Comparison of ENCODE assay signal across 14 cellular contexts in the genomic region with DNA sequence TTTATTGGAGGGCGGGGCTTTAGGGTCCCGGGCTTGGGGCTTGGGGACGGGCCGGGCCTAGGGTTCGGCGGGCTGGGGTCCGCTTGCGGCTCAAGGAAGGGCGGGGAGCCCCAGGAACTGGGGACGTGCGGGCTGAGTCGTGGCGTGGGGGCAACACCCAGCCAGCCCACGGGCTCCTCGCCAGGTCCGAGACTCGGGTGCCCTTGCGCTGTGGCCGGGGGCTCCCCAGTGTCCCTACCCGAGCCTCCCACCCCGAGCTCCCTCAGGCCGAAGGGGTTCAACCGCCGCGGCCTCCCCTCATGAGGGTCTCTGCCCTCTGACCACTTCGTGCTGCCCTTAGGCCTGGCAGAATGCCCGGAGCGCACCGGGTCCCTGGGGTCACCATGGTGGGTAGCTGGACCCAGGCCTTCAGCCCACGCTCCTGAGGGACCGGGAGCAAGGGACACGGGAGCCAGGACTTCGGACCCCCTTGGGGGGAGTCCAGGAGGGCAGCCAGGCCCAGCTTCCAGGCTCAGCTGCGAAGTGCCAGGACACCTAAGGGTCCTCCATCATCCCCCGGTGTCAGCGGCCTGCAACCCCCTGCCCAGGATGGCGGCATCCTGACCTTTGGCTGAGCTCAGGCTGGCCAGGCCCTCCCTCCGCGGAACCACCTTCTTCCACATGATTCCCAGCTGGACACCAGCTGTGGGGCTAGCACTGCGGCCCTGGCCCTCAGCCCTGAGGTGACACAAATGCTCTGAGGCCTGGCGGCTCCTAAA. TPM values are rescaled to one million over a fixed set of nuclear protein-coding genes. Genes with fewer than 3 reads are reported as not detected.
DNase-seq lines count a peak whose midpoint lies in the region; ATAC-seq, FAIRE-seq and TF ChIP-seq lines count a peak whose summit lies in the region.
"Had no signal": no experiment of that assay in that cellular context is flagged by ENCODE, and none has a peak within 500 bp of the region (broad histone marks: within the 10 kb centered on the region; RNA-seq: fewer than 3 reads in every experiment).

No MANE protein-coding gene starts in this region.

- H3K27me3 ChIP-seq in HepG2 (ENCODE audit: control insufficient read depth in 1 of 2, insufficient read depth in 2 of 2, low read length in 2 of 2) = no peaks in the 10 kb centered on the region
- H3K27me3 ChIP-seq in small intestine (ENCODE audit: control insufficient read depth in 2 of 2, insufficient read depth in 2 of 2, low read length in 2 of 2) = no peaks in the 10 kb centered on the region

- CTCF ChIA-PET in HepG2 (lab: Yijun Ruan, JAX; ENCODE audit: low intra/inter-chr PET ratio, low total read pairs) (no interaction called here), WTC11 (lab: Charles Lee) (interaction anchor here (0.6 to 2.5 kb wide), 6 partner anchors 11 to 51 kb away, joined by 4 to 26 read pairs (median 6); a partner anchor contains a TSS)

- peaks cover 9% of the 10 kb centered on the region; the same call in 1 of the 2 replicates for H4K20me1 ChIP-seq in HepG2 (ENCODE audit: insufficient read depth, low read length)

- peak; percentile 24 for DNase-seq in effector CD4-positive, alpha-beta T cell
- DNase-seq in HepG2 (ENCODE audit: low spot score) (no peak), small intestine (no peak), cortex of kidney (lab: John Stamatoyannopoulos, UW) (no peak), KBM-7 (no peak), WTC11 (ENCODE audit: low spot score) (no peak)

- H3K4me3 ChIP-seq in HepG2 (replicated peaks in 1 of 3; ENCODE audit: insufficient read depth in 1 of 3, low read depth in 2 of 3, low read length in 3 of 3) = peak overlapping the region; percentile 53 to 81 (median 73)
- no peak overlapping the region for H3K4me3 ChIP-seq in small intestine (ENCODE audit: low read depth in 1 of 2, low read length in 2 of 2)

- ATAC-seq in HG02588 (IDR thresholded peaks at IDR 0.05; ENCODE audit: unreplicated experiment) (peak; percentile 3), HepG2 (peak; percentile 29), WTC11 (no peak), HG03108 (IDR thresholded peaks at IDR 0.05; ENCODE audit: unreplicated experiment) (no peak)

- H3K27ac Mint-ChIP-seq in WTC11 = no peak overlapping the region

- peaks cover 17% of the 10 kb centered on the region for H3K36me3 Mint-ChIP-seq in WTC11

- no peak; a peak in 1 of 4 replicates for TF ChIP-seq POLR2A in HepG2 (IDR thresholded peaks at IDR 0.05; ENCODE audit: insufficient read depth in 1 of 2, low read depth in 2 of 2, low read length in 2 of 2)

- WGBS in HepG2 (ENCODE audit: low lambda C conversion rate) = 1% methylated on average over 13 of the region's 41 CpGs
- WGBS in small intestine, 3 donors = 81 to 89% (median 85%) methylated on average over 28 to 41 of the region's 41 CpGs

- peaks cover 12% of the 10 kb centered on the region for H3K79me2 ChIP-seq in HepG2 (ENCODE audit: insufficient read depth, low read length)

- intact Hi-C loops in HepG2 (cut with micrococcal nuclease; ENCODE audit: unreplicated experiment) = loop anchor here (2.0 kb wide), 1 partner anchor 14 kb away; a partner anchor contains a TSS

- peak overlapping the region; percentile 74 for H3K9ac ChIP-seq in HepG2 (ENCODE audit: insufficient read depth, low read depth, low read length)

- no peaks in the 10 kb centered on the region for H3K4me1 Mint-ChIP-seq in WTC11

- H3K27ac ChIP-seq in HepG2 (ENCODE audit: extremely low read length, insufficient read depth, low read length) (peak overlapping the region; percentile 86), small intestine (ENCODE audit: low read depth in 1 of 2, low read length in 1 of 2) (peak overlapping the region; percentile 41 to 83)
- H3K27ac ChIP-seq: PC-9 had no signal

- H3K27me3 Mint-ChIP-seq in WTC11 (ENCODE audit: low read depth) = peaks cover 12% of the 10 kb centered on the region

- H2AFZ ChIP-seq in HepG2 (ENCODE audit: low read length) = no peak overlapping the region

- H3K9me3 Mint-ChIP-seq in WTC11 = no peaks in the 10 kb centered on the region
- H3K9me3 Mint-ChIP-seq: activated T-helper 2 cell treated with anti-CD3 and anti-CD28 coated beads, Interferon-gamma antibody, Interleukin-2, Interleukin-4, amounts not matched to agents 10 μg/mL and 5 μg/mL and 100 μg/mL, durations not matched to agents 14 hours and 24 hours and 36 hours had no signal

- in situ Hi-C loops in HepG2 (cut with HindIII; ENCODE audit: extremely low pct_ligation_motif_present, low pct_unique_long_range_greater_than_20kb) (no loop called here), KBM-7 (cut with MboI; ENCODE audit: low pct_unique_long_range_greater_than_20kb, low sequenced_read_pairs) (no loop called here)

- no peak for TF ChIP-seq EP300 in HepG2 (IDR thresholded peaks at IDR 0.05; ENCODE audit: low read depth in 2 of 2, low read length in 2 of 2)
- TF ChIP-seq EP300 in HepG2 (CRISPR knock-in tag; IDR thresholded peaks at IDR 0.05; ENCODE audit: borderline replicate concordance) = no peak

- BruUV-seq in HepG2 (replicated peaks; lab: Mats Ljungman, UMichigan) = TSS peak; percentile 54

- H3K9me3 ChIP-seq in HepG2 (ENCODE audit: low read length) (no peaks in the 10 kb centered on the region), small intestine (ENCODE audit: control insufficient read depth, low read depth) (no peaks in the 10 kb centered on the region)

- H3K36me3 ChIP-seq in HepG2 (replicated peaks in 1 of 2; ENCODE audit: control insufficient read depth in 1 of 2, insufficient read depth in 2 of 2, low read length in 2 of 2) = peaks cover 8 to 30% of the 10 kb centered on the region in 2 experiments; a peak in 4 of 5 replicates
- H3K36me3 ChIP-seq in small intestine (ENCODE audit: control insufficient read depth in 2 of 2, insufficient read depth in 2 of 2, low read length in 2 of 2) = peaks cover 2 to 4% of the 10 kb centered on the region in 2 donors

- no peak overlapping the region for H3K4me3 Mint-ChIP-seq in WTC11

- H3K4me1 ChIP-seq in HepG2 (ENCODE audit: insufficient read depth, low read length) (peaks cover 38% of the 10 kb centered on the region), small intestine (ENCODE audit: control insufficient read depth in 2 of 2, insufficient read depth in 1 of 2, low read depth in 1 of 2, low read length in 1 of 2) (peaks cover 4 to 13% of the 10 kb centered on the region in 2 donors)

- TF ChIP-seq CTCF in HepG2 (CRISPR knock-in tag; IDR thresholded peaks at IDR 0.05) (no peak; the same call in 1 of the 2 replicates), WTC11 (IDR thresholded peaks at IDR 0.05) (no peak)

- peak overlapping the region; percentile 95 for H3K4me2 ChIP-seq in HepG2 (ENCODE audit: low read depth, low read length)

- FAIRE-seq in HepG2 (lab: Jason Lieb, UNC) (no peak), small intestine (lab: Jason Lieb, UNC) (no peak)

- TF ChIP-seq RAD21 in HepG2 (CRISPR knock-in tag; IDR thresholded peaks at IDR 0.05) = no peak

- POLR2A ChIA-PET in HepG2 (lab: Yijun Ruan, JAX) (interaction anchor here (0.6 to 5.8 kb wide), 12 partner anchors 10 to 198 kb away, joined by 3 to 124 read pairs (median 12); a partner anchor contains a TSS), WTC11 (lab: Charles Lee) (interaction anchor here (1.2 to 1.8 kb wide), 2 partner anchors 15 to 21 kb away, joined by 3 to 9 read pairs; a partner anchor contains a TSS)

RNA-seq across cellular contexts. Expression of a gene that starts 0.5 kb away (rescaled TPM):
- 60.4 and 64.2 TPM in 2 replicates for total RNA-seq in HepG2 (2016; rRNA removed; fragmentation: Illumina TruSeq; extraction: Trizol)
- 57.8 and 71.7 TPM in 2 replicates for total RNA-seq in HepG2 (2016; cell fraction: cytosol; rRNA removed; fragmentation: Illumina TruSeq; extraction: Trizol; ENCODE audit: low read depth)
- 67.9 and 76.3 TPM in 2 replicates for total RNA-seq in HepG2 (2016; cell fraction: insoluble cytoplasmic fraction; rRNA removed; fragmentation: Illumina TruSeq; extraction: Trizol)
- total RNA-seq in HepG2 (2016; cell fraction: membrane; rRNA removed; fragmentation: Illumina TruSeq; extraction: Trizol) = 58.7 and 70.4 TPM in 2 replicates
- 36.8 and 40.4 TPM in 2 replicates for total RNA-seq in HepG2 (2016; cell fraction: nucleus; rRNA removed; fragmentation: Illumina TruSeq; extraction: Trizol)
- polyA plus RNA-seq in HepG2 (2011; rRNA removed) = 27.5 and 29.3 TPM in 2 replicates
- 32.4 and 52.6 TPM in 2 replicates for polyA plus RNA-seq in HepG2 (2011; cell fraction: cytosol; rRNA removed)
- polyA plus RNA-seq in HepG2 (2011; cell fraction: nucleus; rRNA removed) = 38.8 and 43.2 TPM in 2 replicates
- polyA plus RNA-seq in HepG2 (2012) = 14.1 and 20.9 TPM in 2 replicates
- polyA plus RNA-seq in HepG2 (2016; cell fraction: cytosol; fragmentation: Illumina TruSeq; extraction: Trizol; ENCODE audit: low read depth) = 45.1 and 62.7 TPM in 2 replicates
- 61.9 and 62.9 TPM in 2 replicates for polyA plus RNA-seq in HepG2 (2016; cell fraction: insoluble cytoplasmic fraction; fragmentation: Illumina TruSeq; extraction: Trizol; ENCODE audit: low read depth)
- polyA plus RNA-seq in HepG2 (2016; cell fraction: membrane; fragmentation: Illumina TruSeq; extraction: Trizol; ENCODE audit: low read depth) = 48.7 and 50.0 TPM in 2 replicates
- polyA plus RNA-seq in HepG2 (2016; cell fraction: nucleus; fragmentation: Illumina TruSeq; extraction: Trizol; ENCODE audit: insufficient read depth, low read depth) = 39.1 and 50.6 TPM in 2 replicates
- 5.1 and 15.7 TPM in 2 replicates for polyA minus RNA-seq in HepG2 (2011; rRNA and poly(A)+ RNA removed; ENCODE audit: low replicate concordance)
- 4.8 and 6.5 TPM in 2 replicates for polyA minus RNA-seq in HepG2 (2011; cell fraction: cytosol; rRNA and poly(A)+ RNA removed)
- 34.6 and 37.3 TPM in 2 replicates for polyA minus RNA-seq in HepG2 (2011; cell fraction: nucleus; rRNA and poly(A)+ RNA removed)
- 100 to 1,000 TPM in 2 of 3 donors, 10 to 100 TPM in 1; 89.8 to 320 (median 240) TPM for polyA plus RNA-seq in small intestine
- total RNA-seq in WTC11 (2021) = 31.3 to 40.5 TPM (median 33.8 TPM) in 3 replicates

RNA-seq across cellular contexts. Expression of a gene that starts 11.2 kb away (rescaled TPM):
- total RNA-seq in HepG2 (2016; rRNA removed; fragmentation: Illumina TruSeq; extraction: Trizol) (22.4 and 48.2 TPM in 2 replicates), WTC11 (2021) (0.31 to 0.48 TPM in 2 of 3 replicates, not detected in the other)
- total RNA-seq in HepG2 (2016; cell fraction: cytosol; rRNA removed; fragmentation: Illumina TruSeq; extraction: Trizol; ENCODE audit: low read depth) = 14.5 and 19.5 TPM in 2 replicates
- total RNA-seq in HepG2 (2016; cell fraction: insoluble cytoplasmic fraction; rRNA removed; fragmentation: Illumina TruSeq; extraction: Trizol) = 19.1 and 44.0 TPM in 2 replicates
- 12.8 and 15.9 TPM in 2 replicates for total RNA-seq in HepG2 (2016; cell fraction: membrane; rRNA removed; fragmentation: Illumina TruSeq; extraction: Trizol)
- 39.5 and 48.3 TPM in 2 replicates for total RNA-seq in HepG2 (2016; cell fraction: nucleus; rRNA removed; fragmentation: Illumina TruSeq; extraction: Trizol)
- polyA plus RNA-seq in HepG2 (2011; rRNA removed) (20.8 and 26.7 TPM in 2 replicates), small intestine (1,000 to 10,000 TPM in 2 of 3 donors, 100 to 1,000 TPM in 1; 284 to 2,052 (median 1,424) TPM)
- 32.8 and 46.2 TPM in 2 replicates for polyA plus RNA-seq in HepG2 (2011; cell fraction: cytosol; rRNA removed)
- 13.6 and 16.7 TPM in 2 replicates for polyA plus RNA-seq in HepG2 (2011; cell fraction: nucleus; rRNA removed)
- polyA plus RNA-seq in HepG2 (2012) = 18.3 and 22.2 TPM in 2 replicates
- 25.2 and 25.3 TPM in 2 replicates for polyA plus RNA-seq in HepG2 (2016; cell fraction: cytosol; fragmentation: Illumina TruSeq; extraction: Trizol; ENCODE audit: low read depth)
- 31.2 and 35.2 TPM in 2 replicates for polyA plus RNA-seq in HepG2 (2016; cell fraction: insoluble cytoplasmic fraction; fragmentation: Illumina TruSeq; extraction: Trizol; ENCODE audit: low read depth)
- 21.3 and 23.0 TPM in 2 replicates for polyA plus RNA-seq in HepG2 (2016; cell fraction: membrane; fragmentation: Illumina TruSeq; extraction: Trizol; ENCODE audit: low read depth)
- 99.8 and 108 TPM in 2 replicates for polyA plus RNA-seq in HepG2 (2016; cell fraction: nucleus; fragmentation: Illumina TruSeq; extraction: Trizol; ENCODE audit: insufficient read depth, low read depth)
- 11.2 TPM in 1 of 2 replicates, not detected in the other for polyA minus RNA-seq in HepG2 (2011; rRNA and poly(A)+ RNA removed; ENCODE audit: low replicate concordance)
- 7.7 and 10.1 TPM in 2 replicates for polyA minus RNA-seq in HepG2 (2011; cell fraction: cytosol; rRNA and poly(A)+ RNA removed)
- 2.6 and 4.7 TPM in 2 replicates for polyA minus RNA-seq in HepG2 (2011; cell fraction: nucleus; rRNA and poly(A)+ RNA removed)
- total RNA-seq: activated T-helper 2 cell treated with anti-CD3 and anti-CD28 coated beads, Interferon-gamma antibody, Interleukin-2, Interleukin-4, amounts not matched to agents 10 μg/mL and 5 μg/mL and 100 μg/mL, durations not matched to agents 14 hours and 24 hours and 36 hours; endothelial cell of umbilical vein; NCI-H460; PC-9; subcutaneous adipose tissue; T-helper 1 cell treated with Interleukin-12 subunit alpha and Interleukin-12 subunit beta and Interleukin-4 antibody, amounts not matched to agents 30 ng/mL and 1 ng/mL, for 36 hours had no signal
- polyA plus RNA-seq: endothelial cell of umbilical vein had no signal

RNA-seq across cellular contexts. Expression of a gene that starts 14.8 kb away (rescaled TPM):
- 195 and 233 TPM in 2 replicates for total RNA-seq in HepG2 (2016; rRNA removed; fragmentation: Illumina TruSeq; extraction: Trizol)
- total RNA-seq in HepG2 (2016; cell fraction: cytosol; rRNA removed; fragmentation: Illumina TruSeq; extraction: Trizol; ENCODE audit: low read depth) = 58.3 and 60.5 TPM in 2 replicates
- 200 and 225 TPM in 2 replicates for total RNA-seq in HepG2 (2016; cell fraction: insoluble cytoplasmic fraction; rRNA removed; fragmentation: Illumina TruSeq; extraction: Trizol)
- 81.4 and 88.8 TPM in 2 replicates for total RNA-seq in HepG2 (2016; cell fraction: membrane; rRNA removed; fragmentation: Illumina TruSeq; extraction: Trizol)
- 65.2 and 65.6 TPM in 2 replicates for total RNA-seq in HepG2 (2016; cell fraction: nucleus; rRNA removed; fragmentation: Illumina TruSeq; extraction: Trizol)
- 26.4 and 32.7 TPM in 2 replicates for polyA plus RNA-seq in HepG2 (2011; rRNA removed)
- 39.1 and 41.3 TPM in 2 replicates for polyA plus RNA-seq in HepG2 (2011; cell fraction: cytosol; rRNA removed)
- polyA plus RNA-seq in HepG2 (2011; cell fraction: nucleus; rRNA removed) = 37.3 and 39.0 TPM in 2 replicates
- polyA plus RNA-seq in HepG2 (2012) = 79.9 and 84.4 TPM in 2 replicates
- polyA plus RNA-seq in HepG2 (2016; cell fraction: cytosol; fragmentation: Illumina TruSeq; extraction: Trizol; ENCODE audit: low read depth) = 60.4 and 63.0 TPM in 2 replicates
- polyA plus RNA-seq in HepG2 (2016; cell fraction: insoluble cytoplasmic fraction; fragmentation: Illumina TruSeq; extraction: Trizol; ENCODE audit: low read depth) = 218 and 228 TPM in 2 replicates
- polyA plus RNA-seq in HepG2 (2016; cell fraction: membrane; fragmentation: Illumina TruSeq; extraction: Trizol; ENCODE audit: low read depth) = 63.2 and 68.6 TPM in 2 replicates
- 101 and 107 TPM in 2 replicates for polyA plus RNA-seq in HepG2 (2016; cell fraction: nucleus; fragmentation: Illumina TruSeq; extraction: Trizol; ENCODE audit: insufficient read depth, low read depth)
- 32.0 and 52.6 TPM in 2 replicates for polyA minus RNA-seq in HepG2 (2011; rRNA and poly(A)+ RNA removed; ENCODE audit: low replicate concordance)
- polyA minus RNA-seq in HepG2 (2011; cell fraction: cytosol; rRNA and poly(A)+ RNA removed) = 27.8 and 30.0 TPM in 2 replicates
- 8.9 and 9.3 TPM in 2 replicates for polyA minus RNA-seq in HepG2 (2011; cell fraction: nucleus; rRNA and poly(A)+ RNA removed)
- 100 to 1,000 TPM; 190 to 371 (median 260) TPM for polyA plus RNA-seq in small intestine
- 84.1 to 91.8 TPM (median 88.8 TPM) in 3 replicates for total RNA-seq in WTC11 (2021)

RNA-seq across cellular contexts. Expression of a gene that starts 20.7 kb away (rescaled TPM):
- total RNA-seq in HepG2 (2016; rRNA removed; fragmentation: Illumina TruSeq; extraction: Trizol) = 0.49 and 0.52 TPM in 2 replicates
- total RNA-seq in HepG2 (2016; cell fraction: cytosol; rRNA removed; fragmentation: Illumina TruSeq; extraction: Trizol; ENCODE audit: low read depth) = not detected in 2 replicates
- total RNA-seq in HepG2 (2016; cell fraction: insoluble cytoplasmic fraction; rRNA removed; fragmentation: Illumina TruSeq; extraction: Trizol) = 0.49 and 0.54 TPM in 2 replicates
- 0.12 TPM in 1 of 2 replicates, not detected in the other for total RNA-seq in HepG2 (2016; cell fraction: membrane; rRNA removed; fragmentation: Illumina TruSeq; extraction: Trizol)
- 0.41 and 0.78 TPM in 2 replicates for total RNA-seq in HepG2 (2016; cell fraction: nucleus; rRNA removed; fragmentation: Illumina TruSeq; extraction: Trizol)
- polyA plus RNA-seq in HepG2 (2011; rRNA removed) = 0.77 and 1.1 TPM in 2 replicates
- polyA plus RNA-seq in HepG2 (2011; cell fraction: cytosol; rRNA removed) = 0.56 and 0.72 TPM in 2 replicates
- polyA plus RNA-seq in HepG2 (2011; cell fraction: nucleus; rRNA removed) = 3.9 and 4.7 TPM in 2 replicates
- polyA plus RNA-seq in HepG2 (2012) = 1.2 and 1.4 TPM in 2 replicates
- polyA plus RNA-seq in HepG2 (2016; cell fraction: cytosol; fragmentation: Illumina TruSeq; extraction: Trizol; ENCODE audit: low read depth) = 0.16 TPM in 2 replicates
- 0.50 and 0.56 TPM in 2 replicates for polyA plus RNA-seq in HepG2 (2016; cell fraction: insoluble cytoplasmic fraction; fragmentation: Illumina TruSeq; extraction: Trizol; ENCODE audit: low read depth)
- polyA plus RNA-seq in HepG2 (2016; cell fraction: membrane; fragmentation: Illumina TruSeq; extraction: Trizol; ENCODE audit: low read depth) = 0.11 TPM in 1 of 2 replicates, not detected in the other
- polyA plus RNA-seq in HepG2 (2016; cell fraction: nucleus; fragmentation: Illumina TruSeq; extraction: Trizol; ENCODE audit: insufficient read depth, low read depth) = 2.0 and 2.2 TPM in 2 replicates
- 1.7 TPM in 1 of 2 replicates, not detected in the other for polyA minus RNA-seq in HepG2 (2011; rRNA and poly(A)+ RNA removed; ENCODE audit: low replicate concordance)
- not detected in 2 replicates for polyA minus RNA-seq in HepG2 (2011; cell fraction: cytosol; rRNA and poly(A)+ RNA removed)
- polyA minus RNA-seq in HepG2 (2011; cell fraction: nucleus; rRNA and poly(A)+ RNA removed) = 0.99 and 1.2 TPM in 2 replicates
- polyA plus RNA-seq in small intestine = 10 to 100 TPM in 2 of 3 donors, 1 to 10 TPM in 1; 7.9 to 40.8 (median 12.3) TPM
- 3.6 to 5.6 TPM (median 5.2 TPM) in 3 replicates for total RNA-seq in WTC11 (2021)

RNA-seq across cellular contexts. Expression of a gene that starts 21.6 kb away (rescaled TPM):
- not detected in 2 replicates for total RNA-seq in HepG2 (2016; rRNA removed; fragmentation: Illumina TruSeq; extraction: Trizol)
- total RNA-seq in HepG2 (2016; cell fraction: cytosol; rRNA removed; fragmentation: Illumina TruSeq; extraction: Trizol; ENCODE audit: low read depth) = not detected in 2 replicates
- total RNA-seq in HepG2 (2016; cell fraction: insoluble cytoplasmic fraction; rRNA removed; fragmentation: Illumina TruSeq; extraction: Trizol) = not detected in 2 replicates
- not detected in 2 replicates for total RNA-seq in HepG2 (2016; cell fraction: membrane; rRNA removed; fragmentation: Illumina TruSeq; extraction: Trizol)
- not detected in 2 replicates for total RNA-seq in HepG2 (2016; cell fraction: nucleus; rRNA removed; fragmentation: Illumina TruSeq; extraction: Trizol)
- polyA plus RNA-seq in HepG2 (2011; rRNA removed) = 0.08 and 0.21 TPM in 2 replicates
- polyA plus RNA-seq in HepG2 (2011; cell fraction: cytosol; rRNA removed) = 0.12 and 0.31 TPM in 2 replicates
- polyA plus RNA-seq in HepG2 (2011; cell fraction: nucleus; rRNA removed) = 0.50 and 0.55 TPM in 2 replicates
- polyA plus RNA-seq in HepG2 (2012) = 0.23 and 0.35 TPM in 2 replicates
- polyA plus RNA-seq in HepG2 (2016; cell fraction: cytosol; fragmentation: Illumina TruSeq; extraction: Trizol; ENCODE audit: low read depth) = not detected in 2 replicates
- polyA plus RNA-seq in HepG2 (2016; cell fraction: insoluble cytoplasmic fraction; fragmentation: Illumina TruSeq; extraction: Trizol; ENCODE audit: low read depth) = not detected in 2 replicates
- polyA plus RNA-seq in HepG2 (2016; cell fraction: membrane; fragmentation: Illumina TruSeq; extraction: Trizol; ENCODE audit: low read depth) = not detected in 2 replicates
- polyA plus RNA-seq in HepG2 (2016; cell fraction: nucleus; fragmentation: Illumina TruSeq; extraction: Trizol; ENCODE audit: insufficient read depth, low read depth) = not detected in 2 replicates
- 0.12 TPM in 1 of 2 replicates, not detected in the other for polyA minus RNA-seq in HepG2 (2011; rRNA and poly(A)+ RNA removed; ENCODE audit: low replicate concordance)
- not detected in 2 replicates for polyA minus RNA-seq in HepG2 (2011; cell fraction: cytosol; rRNA and poly(A)+ RNA removed)
- not detected in 2 replicates for polyA minus RNA-seq in HepG2 (2011; cell fraction: nucleus; rRNA and poly(A)+ RNA removed)
- 1 to 10 TPM in 1 of 3 donors, not detected in 2; 3.0 TPM for polyA plus RNA-seq in small intestine
- total RNA-seq in WTC11 (2021) = 0.63 to 1.8 TPM (median 1.4 TPM) in 3 replicates
- total RNA-seq: activated T-helper 2 cell treated with anti-CD3 and anti-CD28 coated beads, Interferon-gamma antibody, Interleukin-2, Interleukin-4, amounts not matched to agents 10 μg/mL and 5 μg/mL and 100 μg/mL, durations not matched to agents 14 hours and 24 hours and 36 hours; endothelial cell of umbilical vein; PC-9 had no signal
- polyA plus RNA-seq: endothelial cell of umbilical vein had no signal

Comparison
In these comparisons a context has a peak if more than half of its experiments do, and no peak if none do; other contexts are left out.
1. ATAC-seq: peak in HG02588 (single experiment) and HepG2 (single experiment); none in WTC11 (single experiment) and HG03108 (single experiment).
2. H3K4me3 ChIP-seq: peak in HepG2 (3 of 3); none in small intestine (0 of 2).